Comparison of ENCODE assay signal across 23 cellular contexts in genomic region chr2:131828164-131828561, GRCh38.
A peak's percentile ranks its signal among the peaks of the same experiment; 100 is the strongest.
DNase-seq lines count a peak whose midpoint lies in the region; ATAC-seq, FAIRE-seq and TF ChIP-seq lines count a peak whose summit lies in the region.
"Had no signal": no experiment of that assay in that cellular context is flagged by ENCODE, and none has a peak within 500 bp of the region (broad histone marks: within the 10 kb centered on the region; RNA-seq: fewer than 3 reads in every experiment).

No MANE protein-coding gene starts in this region.

- H3K27ac Mint-ChIP-seq in CD14-positive monocyte, result no peak overlapping the region
- H3K27ac Mint-ChIP-seq: B cell; CD4-positive, alpha-beta T cell; CD8-positive, alpha-beta memory T cell; H9 had no signal

- DNase-seq in AG20443 (ENCODE audit: low spot score), result peak; percentile 1
- peak; percentile 27 for DNase-seq in CD14-positive monocyte (ENCODE audit: low spot score)
- DNase-seq in kidney, result peak; percentile 46
- DNase-seq in urothelium cell line (ENCODE audit: low spot score), result no peak
- DNase-seq: CD4-positive, alpha-beta T cell; CD8-positive, alpha-beta memory T cell; DMS 273 treated with DMSO at 0.1 percent for 48 hours; DMS79; EL; GDM1; GM23248; H9 had no signal

- H3K9me3 Mint-ChIP-seq in CD14-positive monocyte, result peaks cover 16 to 38% (median 26%) of the 10 kb centered on the region in 7 donors
- H3K9me3 Mint-ChIP-seq: CD4-positive, alpha-beta T cell; CD8-positive, alpha-beta memory T cell had no signal

- no peaks in the 10 kb centered on the region for H3K4me1 Mint-ChIP-seq in CD14-positive monocyte
- H3K4me1 Mint-ChIP-seq: B cell; CD8-positive, alpha-beta memory T cell; H9 had no signal

- no peak overlapping the region for H3K9ac ChIP-seq in kidney (ENCODE audit: low read length in 2 of 2)
- H3K9ac ChIP-seq: BLaER1, GM23248 had no signal

- no peak for ATAC-seq in GM18909 (IDR thresholded peaks at IDR 0.05; ENCODE audit: poor library complexity, unreplicated experiment)
- ATAC-seq in GM18519 (IDR thresholded peaks at IDR 0.05; ENCODE audit: low FRiP score, unreplicated experiment), result no peak
- ATAC-seq: HCT116 had no signal

- H3K27ac ChIP-seq in kidney (ENCODE audit: low read depth in 2 of 2, low read length in 2 of 2), result no peak overlapping the region
- H3K27ac ChIP-seq: BLaER1, C4-2B, GM23248 had no signal

- H3K27me3 Mint-ChIP-seq in CD14-positive monocyte (ENCODE audit: low read depth in 3 of 3), result peaks cover 0 to 10% (median 3%) of the 10 kb centered on the region in 3 donors
- H3K27me3 Mint-ChIP-seq: B cell; CD4-positive, alpha-beta T cell; CD8-positive, alpha-beta memory T cell had no signal

- intact Hi-C loops in CD14-positive monocyte (cut with micrococcal nuclease) (no loop called here), kidney (cut with DNase I) (no loop called here)

- H3K4me3 ChIP-seq in kidney (ENCODE audit: low read length in 2 of 2), result no peak overlapping the region
- H3K4me3 ChIP-seq: BLaER1, GM23248 had no signal

- no peak overlapping the region for H3K4me3 Mint-ChIP-seq in CD14-positive monocyte
- H3K4me3 Mint-ChIP-seq: B cell; CD4-positive, alpha-beta T cell; CD8-positive, alpha-beta memory T cell; H9 had no signal

- no peaks in the 10 kb centered on the region for H3K36me3 Mint-ChIP-seq in CD14-positive monocyte
- H3K36me3 Mint-ChIP-seq: CD8-positive, alpha-beta memory T cell had no signal

- FAIRE-seq in kidney (lab: Jason Lieb, UNC) (no peak), urothelium cell line (lab: Jason Lieb, UNC) (peak; percentile 30)
- FAIRE-seq: D721Med, GM12891, GM18507, GM19239, H1 had no signal

- TF ChIP-seq CTCF in CD14-positive monocyte (IDR thresholded peaks at IDR 0.05) (no peak), kidney (IDR thresholded peaks at IDR 0.05; ENCODE audit: borderline replicate concordance, extremely low read depth, insufficient read depth) (no peak)

- H3K9me3 ChIP-seq in kidney (ENCODE audit: control insufficient read depth in 1 of 2, low read length in 2 of 2), result no peaks in the 10 kb centered on the region

- no peaks in the 10 kb centered on the region for H3K36me3 ChIP-seq in kidney (ENCODE audit: control insufficient read depth in 1 of 2, insufficient read depth in 2 of 2, low read length in 2 of 2)
- H3K36me3 ChIP-seq: BLaER1 had no signal

- H3K4me1 ChIP-seq in kidney (ENCODE audit: control insufficient read depth in 1 of 2, insufficient read depth in 1 of 2, low read depth in 1 of 2, low read length in 2 of 2), result no peaks in the 10 kb centered on the region
